ENCODE assay signal across 1 cellular context in genomic region chr16:66617010-66617434, GRCh38.
A peak's percentile ranks its signal among the peaks of the same experiment; 100 is the strongest.
TF ChIP-seq lines count a peak whose summit lies in the region.

No MANE protein-coding gene starts in this region.

TF ChIP-seq in HepG2, 621 proteins besides CTCF, POLR2A, EP300 and RAD21 (continues in another document):
- TF ChIP-seq ZGPAT (CRISPR knock-in tag; IDR thresholded peaks at IDR 0.05) (no peak), ARID5B (CRISPR knock-in tag; IDR thresholded peaks at IDR 0.05) (0 out of 2 replicates have a peak, but pooled peaks have one; percentile 32), NRL (CRISPR knock-in tag; IDR thresholded peaks at IDR 0.05; ENCODE audit: borderline replicate concordance) (no peak), HDAC2 (CRISPR knock-in tag; IDR thresholded peaks at IDR 0.05) (0 out of 2 replicates have a peak, but pooled peaks have one; percentile 11), HNF4A (CRISPR knock-in tag; IDR thresholded peaks at IDR 0.05) (peak; percentile 74), ZNF143 (CRISPR knock-in tag; IDR thresholded peaks at IDR 0.05) (no peak), TFE3 (CRISPR knock-in tag; IDR thresholded peaks at IDR 0.05) (no peak), NR2F6 (IDR thresholded peaks at IDR 0.05) (no peak), NR2F6 (CRISPR knock-in tag; IDR thresholded peaks at IDR 0.05) (0 out of 2 replicates have a peak, but pooled peaks have one; percentile 11), ZEB1 (IDR thresholded peaks at IDR 0.05; ENCODE audit: insufficient replicate concordance, low read depth) (peak; percentile 62), ZNF772 (CRISPR knock-in tag; IDR thresholded peaks at IDR 0.05) (no peak), SOX6 (IDR thresholded peaks at IDR 0.05) (no peak), SOX6 (CRISPR knock-in tag; IDR thresholded peaks at IDR 0.05) (peak; percentile 9; the same call in 1 of the 2 replicates), GATAD2A (CRISPR knock-in tag; IDR thresholded peaks at IDR 0.05) (peak; percentile 61), ZNF232 (CRISPR knock-in tag; IDR thresholded peaks at IDR 0.05; ENCODE audit: borderline replicate concordance) (no peak), HMG20B (CRISPR knock-in tag; conservative IDR thresholded peaks at IDR 0.05) (no peak), RNF219 (CRISPR knock-in tag; IDR thresholded peaks at IDR 0.05) (no peak), IKZF5 (CRISPR knock-in tag; IDR thresholded peaks at IDR 0.05) (no peak), SMYD3 (CRISPR knock-in tag; IDR thresholded peaks at IDR 0.05) (no peak), NFIC (IDR thresholded peaks at IDR 0.05; ENCODE audit: low read length) (peak; percentile 54; the same call in 1 of the 2 replicates), ZNF124 (CRISPR knock-in tag; IDR thresholded peaks at IDR 0.05) (no peak), FOXP1 (IDR thresholded peaks at IDR 0.05) (0 out of 2 replicates have a peak, but pooled peaks have one; percentile 9), FOXP1 (CRISPR knock-in tag; IDR thresholded peaks at IDR 0.05) (peak; percentile 81), SOX13 (IDR thresholded peaks at IDR 0.05) (no peak), SOX13 (CRISPR knock-in tag; conservative IDR thresholded peaks at IDR 0.05 in 1 of 2, IDR thresholded peaks at IDR 0.05 in 1 of 2) (peak in 1 of 2 experiments; percentile 44; a peak in 1 of 4 replicates), RNF2 (conservative IDR thresholded peaks at IDR 0.05; ENCODE audit: low read depth) (no peak), HIC2 (CRISPR knock-in tag; IDR thresholded peaks at IDR 0.05; ENCODE audit: low read depth) (no peak), AHDC1 (CRISPR knock-in tag; IDR thresholded peaks at IDR 0.05; ENCODE audit: borderline replicate concordance) (peak; percentile 61; the same call in 1 of the 2 replicates), ZNF326 (CRISPR knock-in tag; IDR thresholded peaks at IDR 0.05; ENCODE audit: borderline replicate concordance) (no peak), PLSCR1 (CRISPR knock-in tag; IDR thresholded peaks at IDR 0.05; ENCODE audit: borderline replicate concordance) (no peak), HIVEP1 (CRISPR knock-in tag; IDR thresholded peaks at IDR 0.05) (no peak), PBX2 (CRISPR knock-in tag; IDR thresholded peaks at IDR 0.05) (no peak), PAXIP1 (CRISPR knock-in tag; conservative IDR thresholded peaks at IDR 0.05) (peak; percentile 68), FLYWCH1 (CRISPR knock-in tag; IDR thresholded peaks at IDR 0.05) (no peak)
